ENCODE assay signal across 21 cellular contexts in genomic region chr2:236584521-236585384, GRCh38. TPM values are rescaled to one million over a fixed set of nuclear protein-coding genes. Genes with fewer than 3 reads are reported as not detected.
DNase-seq lines count a peak whose midpoint lies in the region; ATAC-seq and TF ChIP-seq lines count a peak whose summit lies in the region.
"Had no signal": no experiment of that assay in that cellular context is flagged by ENCODE, and none has a peak within 500 bp of the region (broad histone marks: within the 10 kb centered on the region; RNA-seq: fewer than 3 reads in every experiment).

No MANE protein-coding gene starts in this region.

- peaks cover 21% of the 10 kb centered on the region for H3K9me3 Mint-ChIP-seq in WTC11
- H3K9me3 Mint-ChIP-seq in naive thymus-derived CD8-positive, alpha-beta T cell = peaks cover 0 to 10% (median 0%) of the 10 kb centered on the region in 9 donors
- H3K9me3 Mint-ChIP-seq: H9 had no signal

- H3K27me3 Mint-ChIP-seq in WTC11 (ENCODE audit: low read depth) = no peaks in the 10 kb centered on the region
- no peaks in the 10 kb centered on the region for H3K27me3 Mint-ChIP-seq in naive thymus-derived CD8-positive, alpha-beta T cell
- H3K27me3 Mint-ChIP-seq: B cell had no signal

- peak; percentile 33 for ATAC-seq in sciatic nerve
- no peak for ATAC-seq in WTC11
- no peak for ATAC-seq in naive thymus-derived CD8-positive, alpha-beta T cell
- ATAC-seq: GM23338, K562 had no signal

- H3K27ac Mint-ChIP-seq in WTC11 = no peak overlapping the region
- peak overlapping the region in 1 of 10 donors; percentile 31 for H3K27ac Mint-ChIP-seq in naive thymus-derived CD8-positive, alpha-beta T cell
- H3K27ac Mint-ChIP-seq: B cell, GM23338, H9 had no signal

- no peak overlapping the region for H3K4me3 Mint-ChIP-seq in WTC11
- H3K4me3 Mint-ChIP-seq in naive thymus-derived CD8-positive, alpha-beta T cell = no peak overlapping the region
- H3K4me3 Mint-ChIP-seq: B cell; CD8-positive, alpha-beta memory T cell; GM23338; H9 had no signal

- intact Hi-C loops in sciatic nerve (cut with DNase I) = no loop called here

- CTCF ChIA-PET in WTC11 (lab: Charles Lee) = interaction anchor here (1.0 kb wide), 1 partner anchor 71 kb away, joined by 3 read pairs; no protein-coding TSS in a partner anchor

- peaks cover 12% of the 10 kb centered on the region for H3K36me3 Mint-ChIP-seq in WTC11
- H3K36me3 Mint-ChIP-seq in naive thymus-derived CD8-positive, alpha-beta T cell = peaks cover 8 to 34% (median 19%) of the 10 kb centered on the region in 3 donors

- DNase-seq in DMS 273 (lab: John Stamatoyannopoulos, UW; ENCODE audit: unreplicated experiment) = peak; percentile 18
- no peak for DNase-seq in DMS 273 treated with DMSO at 0.1 percent for 48 hours (lab: John Stamatoyannopoulos, UW)
- DNase-seq in RPMI7951 (ENCODE audit: low read depth) = peak; percentile 97
- peak; percentile 76 for DNase-seq in mesenteric fat pad (ENCODE audit: low spot score)
- peak; percentile 44 for DNase-seq in sciatic nerve (ENCODE audit: low spot score)
- DNase-seq in WTC11 (ENCODE audit: low spot score) = no peak
- DNase-seq in naive thymus-derived CD8-positive, alpha-beta T cell = no peak
- no peak for DNase-seq in NCI-H2081 treated with DMSO at 0.1 percent for 48 hours (lab: John Stamatoyannopoulos, UW)
- DNase-seq: CD8-positive, alpha-beta memory T cell; DMS153; H9; MG63; NCI-H1694; NCI-H2029 treated with DMSO at 0.1 percent for 48 hours; NCI-H2227 treated with DMSO at 0.1 percent for 48 hours; NCI-H69; SIG-M5 had no signal

- H3K4me1 Mint-ChIP-seq in WTC11 = 0 out of 2 replicates have a peak, but pooled peaks cover 4% of the 10 kb centered on the region
- peaks cover 0 to 9% (median 7%) of the 10 kb centered on the region in 4 donors for H3K4me1 Mint-ChIP-seq in naive thymus-derived CD8-positive, alpha-beta T cell
- H3K4me1 Mint-ChIP-seq: GM23338 had no signal

- no peak for TF ChIP-seq CTCF in WTC11 (IDR thresholded peaks at IDR 0.05)

- POLR2A ChIA-PET in WTC11 (lab: Charles Lee) = no interaction called here
- POLR2A ChIA-PET in naive thymus-derived CD8-positive, alpha-beta T cell (lab: Charles Lee) = no interaction called here

TF ChIP-seq in WTC11, 78 proteins besides CTCF, POLR2A, EP300 and RAD21:
- TF ChIP-seq HMGA2 (CRISPR knock-in tag; IDR thresholded peaks at IDR 0.05) (no peak), NR1H2 (CRISPR knock-in tag; IDR thresholded peaks at IDR 0.05) (no peak), ESRRA (CRISPR knock-in tag; IDR thresholded peaks at IDR 0.05; ENCODE audit: borderline replicate concordance) (no peak), FOXK1 (CRISPR knock-in tag; IDR thresholded peaks at IDR 0.05) (no peak), NFATC4 (CRISPR knock-in tag; IDR thresholded peaks at IDR 0.05) (no peak), ATF6 (CRISPR knock-in tag; IDR thresholded peaks at IDR 0.05) (no peak), ZNF532 (CRISPR knock-in tag; IDR thresholded peaks at IDR 0.05; ENCODE audit: borderline replicate concordance) (no peak)
- TF ChIP-seq, protein P1, sequence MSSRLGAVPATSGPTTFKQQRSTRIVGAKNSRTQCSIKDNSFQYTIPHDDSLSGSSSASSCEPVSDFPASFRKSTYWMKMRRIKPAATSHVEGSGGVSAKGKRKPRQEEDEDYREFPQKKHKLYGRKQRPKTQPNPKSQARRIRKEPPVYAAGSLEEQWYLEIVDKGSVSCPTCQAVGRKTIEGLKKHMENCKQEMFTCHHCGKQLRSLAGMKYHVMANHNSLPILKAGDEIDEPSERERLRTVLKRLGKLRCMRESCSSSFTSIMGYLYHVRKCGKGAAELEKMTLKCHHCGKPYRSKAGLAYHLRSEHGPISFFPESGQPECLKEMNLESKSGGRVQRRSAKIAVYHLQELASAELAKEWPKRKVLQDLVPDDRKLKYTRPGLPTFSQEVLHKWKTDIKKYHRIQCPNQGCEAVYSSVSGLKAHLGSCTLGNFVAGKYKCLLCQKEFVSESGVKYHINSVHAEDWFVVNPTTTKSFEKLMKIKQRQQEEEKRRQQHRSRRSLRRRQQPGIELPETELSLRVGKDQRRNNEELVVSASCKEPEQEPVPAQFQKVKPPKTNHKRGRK (CRISPR knock-in tag; IDR thresholded peaks at IDR 0.05; ENCODE audit: borderline replicate concordance) = no peak

RNA-seq across cellular contexts. Expression of gene ACKR3, which starts 15.1 kb away (rescaled TPM):
- 14.2 and 24.0 TPM in 2 replicates for total RNA-seq in RPMI7951 (2014; rRNA removed; shearing (Covaris generic))
- total RNA-seq in mesenteric fat pad (74.1 TPM), sciatic nerve (90.5 TPM), WTC11 (2021) (0.94 to 1.4 TPM (median 1.3 TPM) in 3 replicates)
- 1 to 10 TPM; 5.0 to 6.1 TPM for total RNA-seq in naive thymus-derived CD8-positive, alpha-beta T cell
- polyA plus RNA-seq in naive thymus-derived CD8-positive, alpha-beta T cell = 1 to 10 TPM; 2.4 to 5.6 (median 4.2) TPM
- total RNA-seq: LHCN-M2 had no signal
- polyA plus RNA-seq: K562 had no signal

Comparison
In these comparisons a context has a peak if more than half of its experiments do, and no peak if none do; other contexts are left out.
1. DNase-seq: peak in DMS 273 (single experiment), RPMI7951 (single experiment), mesenteric fat pad (single experiment) and sciatic nerve (single experiment); none in DMS 273 treated with DMSO at 0.1 percent for 48 hours (single experiment), WTC11 (single experiment), naive thymus-derived CD8-positive, alpha-beta T cell (0 of 10) and NCI-H2081 treated with DMSO at 0.1 percent for 48 hours (single experiment).